11 cellular contexts compared by ENCODE assay signal in genomic region chr10:86868353-86868752, GRCh38.
DNase-seq lines count a peak whose midpoint lies in the region; ATAC-seq, FAIRE-seq and TF ChIP-seq lines count a peak whose summit lies in the region.
"Had no signal": no experiment of that assay in that cellular context is flagged by ENCODE, and none has a peak within 500 bp of the region (broad histone marks: within the 10 kb centered on the region; RNA-seq: fewer than 3 reads in every experiment).

No MANE protein-coding gene starts in this region.

- H3K4me1 ChIP-seq in stomach, result peaks cover 0 to 46% (median 10%) of the 10 kb centered on the region in 4 donors
- peaks cover 0 to 2% of the 10 kb centered on the region in 2 donors for H3K4me1 ChIP-seq in small intestine (ENCODE audit: control insufficient read depth in 2 of 2, insufficient read depth in 1 of 2, low read depth in 1 of 2, low read length in 1 of 2)

- no peak overlapping the region for H3K4me3 ChIP-seq in astrocyte of the cerebellum (ENCODE audit: low read depth, low read length)
- H3K4me3 ChIP-seq in stomach, result no peak overlapping the region
- H3K4me3 ChIP-seq in small intestine (ENCODE audit: low read depth in 1 of 2, low read length in 2 of 2), result no peak overlapping the region

- no peak for ATAC-seq in HG03565 (IDR thresholded peaks at IDR 0.05; ENCODE audit: unreplicated experiment)

- DNase-seq in NCI-H2171 treated with DMSO at 0.1 percent for 48 hours (lab: John Stamatoyannopoulos, UW) (peak; percentile 12), NCI-H2171 (lab: John Stamatoyannopoulos, UW) (no peak), astrocyte of the cerebellum (ENCODE audit: low read depth) (peak; percentile 44), iPS-NIHi7 (ENCODE audit: extremely low spot score) (peak; percentile 83), stomach (no peak), small intestine (no peak)
- no peak for DNase-seq in stimulated activated naive CD4-positive, alpha-beta T cell (lab: John Stamatoyannopoulos, UW)
- DNase-seq: activated B cell treated with CpG ODN at 0.5 μM for 24 hours, foreskin melanocyte had no signal

- no peak for FAIRE-seq in small intestine (lab: Jason Lieb, UNC)
- FAIRE-seq: A204.1 had no signal

- in situ Hi-C loops in astrocyte of the cerebellum (cut with HindIII; ENCODE audit: low sequenced_read_pairs), result no loop called here

- peak overlapping the region in 3 of 5 donors; percentile 29 to 62 (median 38) for H3K27ac ChIP-seq in stomach
- peak overlapping the region in 1 of 2 donors; percentile 57 for H3K27ac ChIP-seq in small intestine (ENCODE audit: low read depth in 1 of 2, low read length in 1 of 2)

- WGBS in stomach, 5 donors, result 42 to 65% (median 44%) methylated on average over 6 of the region's 6 CpGs
- 53 to 76% (median 71%) methylated on average over 6 of the region's 6 CpGs for WGBS in small intestine, 3 donors

- TF ChIP-seq CTCF in astrocyte of the cerebellum (IDR thresholded peaks at IDR 0.05; ENCODE audit: low read depth, low read length, missing control alignments), result no peak
- TF ChIP-seq CTCF in stomach (IDR thresholded peaks at IDR 0.05), result no peak

- no peak for TF ChIP-seq POLR2A in stomach (IDR thresholded peaks at IDR 0.05)

- H3K36me3 ChIP-seq in stomach (no peaks in the 10 kb centered on the region), small intestine (ENCODE audit: control insufficient read depth in 2 of 2, insufficient read depth in 2 of 2, low read length in 2 of 2) (no peaks in the 10 kb centered on the region)

- H3K27me3 ChIP-seq in stomach, result no peaks in the 10 kb centered on the region
- H3K27me3 ChIP-seq in small intestine (ENCODE audit: control insufficient read depth in 2 of 2, insufficient read depth in 2 of 2, low read length in 2 of 2), result no peaks in the 10 kb centered on the region

- H3K9me3 ChIP-seq in stomach, result no peaks in the 10 kb centered on the region
- no peaks in the 10 kb centered on the region for H3K9me3 ChIP-seq in small intestine (ENCODE audit: control insufficient read depth, low read depth)

- intact Hi-C loops in stomach (cut with DNase I; ENCODE audit: low total_unique reads), result no loop called here

- TF ChIP-seq EP300 in stomach (IDR thresholded peaks at IDR 0.05), result no peak

Comparison
In these comparisons a context has a peak if more than half of its experiments do, and no peak if none do; other contexts are left out.
1. DNase-seq: peak in NCI-H2171 treated with DMSO at 0.1 percent for 48 hours (single experiment), astrocyte of the cerebellum (single experiment) and iPS-NIHi7 (single experiment); none in NCI-H2171 (single experiment), stomach (single experiment), small intestine (single experiment) and stimulated activated naive CD4-positive, alpha-beta T cell (0 of 6).